Comparison of ENCODE assay signal across 8 cellular contexts in the genomic region with DNA sequence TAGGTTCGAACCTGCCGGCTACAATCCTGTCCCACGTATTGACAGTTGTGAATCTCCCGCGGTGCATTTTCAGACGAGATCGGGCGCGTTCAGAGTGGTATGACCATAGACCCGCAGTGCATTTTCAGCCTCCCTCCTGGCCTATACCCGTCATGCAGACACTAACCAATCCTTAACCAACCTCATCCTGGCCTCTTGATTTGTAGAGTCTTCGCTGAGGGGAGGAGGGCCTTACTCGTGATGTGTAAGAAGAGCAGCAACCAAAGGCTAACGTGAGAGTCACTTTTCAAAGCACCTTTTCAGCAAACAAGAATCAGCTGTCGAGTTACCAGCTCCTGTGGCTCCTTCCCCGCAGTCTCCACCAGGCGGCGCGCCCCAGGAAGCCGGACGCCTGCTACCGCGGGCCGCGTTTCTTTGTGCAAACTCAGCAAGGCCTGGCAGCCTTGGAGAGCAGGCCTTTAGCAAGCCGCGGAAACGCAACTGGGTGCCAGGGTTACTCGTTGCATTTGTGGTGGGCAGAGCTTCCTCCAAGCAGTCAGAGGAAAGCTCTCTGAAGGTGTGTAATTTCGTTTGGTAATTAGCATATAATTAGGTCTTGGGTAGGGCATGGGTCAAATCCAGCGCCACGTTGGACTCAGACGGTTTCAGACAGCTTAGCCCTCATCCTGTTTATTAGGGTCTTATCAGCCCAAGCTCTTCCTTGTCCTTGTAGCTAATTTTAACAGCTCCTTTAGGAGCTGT.
A peak's percentile ranks its signal among the peaks of the same experiment; 100 is the strongest.
DNase-seq lines count a peak whose midpoint lies in the region; ATAC-seq, FAIRE-seq and TF ChIP-seq lines count a peak whose summit lies in the region.

No MANE protein-coding gene starts in this region.

- intact Hi-C loops in kidney (cut with DNase I) = no loop called here

- DNase-seq in NCI-H2107 treated with DMSO at 0.1 percent for 48 hours (lab: John Stamatoyannopoulos, UW; ENCODE audit: unreplicated experiment) (peak; percentile 7), caudate nucleus (lab: John Stamatoyannopoulos, UW) (peak in 57 of 61 donors; percentile 5 to 79 (median 39)), kidney (peak; percentile 92), DMS79 treated with DMSO at 0.1 percent for 48 hours (lab: John Stamatoyannopoulos, UW) (no peak)
- peak; percentile 79 to 87 for DNase-seq in stimulated activated CD4-positive, alpha-beta T cell treated with anti-CD3 and anti-CD28 coated beads, Interleukin-15, amount 100 ng/mL, for 48 hours (ENCODE audit: low read depth in 2 of 2)

- peak; percentile 61 for ATAC-seq in HG02938 (IDR thresholded peaks at IDR 0.05; ENCODE audit: unreplicated experiment)

- H3K9ac ChIP-seq in kidney (ENCODE audit: low read length in 2 of 2) = peak overlapping the region in 1 of 2 donors; percentile 22

- TF ChIP-seq CTCF in WI38 (IDR thresholded peaks at IDR 0.05; ENCODE audit: low read depth, low read length) (peak; percentile 98), kidney (IDR thresholded peaks at IDR 0.05; ENCODE audit: borderline replicate concordance, extremely low read depth, insufficient read depth) (peak; percentile 83)

- FAIRE-seq in kidney (lab: Jason Lieb, UNC) = no peak

- H3K4me1 ChIP-seq in kidney (ENCODE audit: control insufficient read depth in 1 of 2, insufficient read depth in 1 of 2, low read depth in 1 of 2, low read length in 2 of 2) = peaks cover 0 to 3% of the 10 kb centered on the region in 2 donors

- H3K27ac ChIP-seq in caudate nucleus (ENCODE audit: low read depth, low read length) = no peak overlapping the region
- H3K27ac ChIP-seq in kidney (ENCODE audit: low read depth in 2 of 2, low read length in 2 of 2) = no peak overlapping the region

- H3K9me3 ChIP-seq in kidney (ENCODE audit: control insufficient read depth in 1 of 2, low read length in 2 of 2) = no peaks in the 10 kb centered on the region

- peak overlapping the region; percentile 10; the same call in 1 of the 2 replicates for H3K4me3 ChIP-seq in GM08714 (ENCODE audit: low read length)
- H3K4me3 ChIP-seq in WI38 (ENCODE audit: low read depth, low read length) = 0 out of 2 replicates have a peak overlapping the region, but pooled peaks have one; percentile 11
- H3K4me3 ChIP-seq in kidney (ENCODE audit: low read length in 2 of 2) = peak overlapping the region in 1 of 2 donors; percentile 35

- H3K36me3 ChIP-seq in kidney (ENCODE audit: control insufficient read depth in 1 of 2, insufficient read depth in 2 of 2, low read length in 2 of 2) = no peaks in the 10 kb centered on the region
